ENCODE assay signal across 2 cellular contexts in the genomic region with DNA sequence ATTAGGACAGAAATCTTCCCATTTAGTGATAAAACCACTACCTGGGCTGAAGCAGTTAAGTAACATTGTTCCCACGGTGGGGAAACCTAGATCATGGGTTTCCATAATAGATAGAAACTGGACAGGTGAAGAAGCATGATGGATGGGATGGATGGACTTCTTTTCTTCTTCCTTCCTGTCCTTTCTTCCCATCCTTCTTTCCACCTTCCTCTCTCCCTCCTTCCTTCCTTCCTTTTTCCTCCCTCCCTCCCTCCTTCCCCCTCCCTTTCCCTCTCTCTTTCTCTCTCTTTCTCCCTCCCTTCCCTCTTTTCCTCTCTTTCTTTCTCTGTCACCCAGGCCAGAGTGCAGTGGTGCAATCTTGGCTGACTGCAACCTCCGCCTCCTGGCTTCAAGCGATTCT.
A peak's percentile ranks its signal among the peaks of the same experiment; 100 is the strongest.
TF ChIP-seq lines count a peak whose summit lies in the region.

No MANE protein-coding gene starts in this region.

TF ChIP-seq in HEK293, 187 proteins besides CTCF, POLR2A, EP300 and RAD21:
- TF ChIP-seq ZNF610 (tag by site-specific recombination; IDR thresholded peaks at IDR 0.05; ENCODE audit: borderline replicate concordance) (no peak), ZNF211 (tag by site-specific recombination; IDR thresholded peaks at IDR 0.05; ENCODE audit: low read depth) (no peak), ZNF112 (tag by site-specific recombination; IDR thresholded peaks at IDR 0.05) (no peak), ZFP41 (tag by site-specific recombination; IDR thresholded peaks at IDR 0.05; ENCODE audit: borderline replicate concordance) (no peak), ZSCAN30 (tag by site-specific recombination; IDR thresholded peaks at IDR 0.05) (no peak), IKZF3 (tag by site-specific recombination; IDR thresholded peaks at IDR 0.05) (no peak), ZNF132 (tag by site-specific recombination; IDR thresholded peaks at IDR 0.05; ENCODE audit: borderline replicate concordance) (no peak), ZNF366 (tag by site-specific recombination; conservative IDR thresholded peaks at IDR 0.05) (peak; percentile 95)

TF ChIP-seq in K562, 482 proteins besides CTCF, POLR2A, EP300 and RAD21:
- no peak for TF ChIP-seq FOXA3 (CRISPR knock-in tag; conservative IDR thresholded peaks at IDR 0.05 in 1 of 2, IDR thresholded peaks at IDR 0.05 in 1 of 2)
- TF ChIP-seq, protein P1, sequence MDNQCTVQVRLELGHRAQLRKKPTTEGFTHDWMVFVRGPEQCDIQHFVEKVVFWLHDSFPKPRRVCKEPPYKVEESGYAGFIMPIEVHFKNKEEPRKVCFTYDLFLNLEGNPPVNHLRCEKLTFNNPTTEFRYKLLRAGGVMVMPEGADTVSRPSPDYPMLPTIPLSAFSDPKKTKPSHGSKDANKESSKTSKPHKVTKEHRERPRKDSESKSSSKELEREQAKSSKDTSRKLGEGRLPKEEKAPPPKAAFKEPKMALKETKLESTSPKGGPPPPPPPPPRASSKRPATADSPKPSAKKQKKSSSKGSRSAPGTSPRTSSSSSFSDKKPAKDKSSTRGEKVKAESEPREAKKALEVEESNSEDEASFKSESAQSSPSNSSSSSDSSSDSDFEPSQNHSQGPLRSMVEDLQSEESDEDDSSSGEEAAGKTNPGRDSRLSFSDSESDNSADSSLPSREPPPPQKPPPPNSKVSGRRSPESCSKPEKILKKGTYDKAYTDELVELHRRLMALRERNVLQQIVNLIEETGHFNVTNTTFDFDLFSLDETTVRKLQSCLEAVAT (IDR thresholded peaks at IDR 0.05) = no peak
- no peak for TF ChIP-seq CTBP1 (IDR thresholded peaks at IDR 0.05; ENCODE audit: borderline replicate concordance)
- TF ChIP-seq RBFOX2 (IDR thresholded peaks at IDR 0.05; ENCODE audit: low read depth, low read length) = peak; percentile 25; the same call in 1 of the 2 replicates
- TF ChIP-seq, protein P2, sequence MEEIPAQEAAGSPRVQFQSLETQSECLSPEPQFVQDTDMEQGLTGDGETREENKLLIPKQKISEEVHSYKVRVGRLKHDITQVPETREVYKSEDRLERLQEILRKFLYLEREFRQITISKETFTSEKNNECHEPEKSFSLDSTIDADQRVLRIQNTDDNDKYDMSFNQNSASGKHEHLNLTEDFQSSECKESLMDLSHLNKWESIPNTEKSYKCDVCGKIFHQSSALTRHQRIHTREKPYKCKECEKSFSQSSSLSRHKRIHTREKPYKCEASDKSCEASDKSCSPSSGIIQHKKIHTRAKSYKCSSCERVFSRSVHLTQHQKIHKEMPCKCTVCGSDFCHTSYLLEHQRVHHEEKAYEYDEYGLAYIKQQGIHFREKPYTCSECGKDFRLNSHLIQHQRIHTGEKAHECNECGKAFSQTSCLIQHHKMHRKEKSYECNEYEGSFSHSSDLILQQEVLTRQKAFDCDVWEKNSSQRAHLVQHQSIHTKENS (CRISPR knock-in tag; IDR thresholded peaks at IDR 0.05) = no peak
- no peak for TF ChIP-seq RCOR1 (IDR thresholded peaks at IDR 0.05; ENCODE audit: borderline replicate concordance in 1 of 2, low read depth in 2 of 2, low read length in 2 of 2)
- TF ChIP-seq, protein P3, sequence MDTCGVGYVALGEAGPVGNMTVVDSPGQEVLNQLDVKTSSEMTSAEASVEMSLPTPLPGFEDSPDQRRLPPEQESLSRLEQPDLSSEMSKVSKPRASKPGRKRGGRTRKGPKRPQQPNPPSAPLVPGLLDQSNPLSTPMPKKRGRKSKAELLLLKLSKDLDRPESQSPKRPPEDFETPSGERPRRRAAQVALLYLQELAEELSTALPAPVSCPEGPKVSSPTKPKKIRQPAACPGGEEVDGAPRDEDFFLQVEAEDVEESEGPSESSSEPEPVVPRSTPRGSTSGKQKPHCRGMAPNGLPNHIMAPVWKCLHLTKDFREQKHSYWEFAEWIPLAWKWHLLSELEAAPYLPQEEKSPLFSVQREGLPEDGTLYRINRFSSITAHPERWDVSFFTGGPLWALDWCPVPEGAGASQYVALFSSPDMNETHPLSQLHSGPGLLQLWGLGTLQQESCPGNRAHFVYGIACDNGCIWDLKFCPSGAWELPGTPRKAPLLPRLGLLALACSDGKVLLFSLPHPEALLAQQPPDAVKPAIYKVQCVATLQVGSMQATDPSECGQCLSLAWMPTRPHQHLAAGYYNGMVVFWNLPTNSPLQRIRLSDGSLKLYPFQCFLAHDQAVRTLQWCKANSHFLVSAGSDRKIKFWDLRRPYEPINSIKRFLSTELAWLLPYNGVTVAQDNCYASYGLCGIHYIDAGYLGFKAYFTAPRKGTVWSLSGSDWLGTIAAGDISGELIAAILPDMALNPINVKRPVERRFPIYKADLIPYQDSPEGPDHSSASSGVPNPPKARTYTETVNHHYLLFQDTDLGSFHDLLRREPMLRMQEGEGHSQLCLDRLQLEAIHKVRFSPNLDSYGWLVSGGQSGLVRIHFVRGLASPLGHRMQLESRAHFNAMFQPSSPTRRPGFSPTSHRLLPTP (IDR thresholded peaks at IDR 0.05; ENCODE audit: borderline replicate concordance, extremely low read depth, insufficient read length) = no peak
